28 cellular contexts compared by ENCODE assay signal in genomic region chr4:19002170-19002569, GRCh38.
"Had no signal": no experiment of that assay in that cellular context is flagged by ENCODE, and none has a peak within 500 bp of the region (broad histone marks: within the 10 kb centered on the region; RNA-seq: fewer than 3 reads in every experiment).

No MANE protein-coding gene starts in this region.

- H3K4me3 ChIP-seq: gastrocnemius medialis, hepatocyte, spleen, suprapubic skin, tibial artery had no signal

- H3K27me3 ChIP-seq: gastrocnemius medialis, hepatocyte, spleen, suprapubic skin, tibial artery had no signal

- H2AFZ ChIP-seq: hepatocyte, parathyroid adenoma had no signal

- FAIRE-seq: kidney had no signal

- DNase-seq: activated CD4-positive, alpha-beta memory T cell treated with anti-CD3 and anti-CD28 coated beads, Interleukin-2, amount 10 ng/mL, durations not matched to agents 7 days and 5 days; activated CD4-positive, alpha-beta T cell treated with anti-CD3 and anti-CD28 coated beads, Interleukin-2, amount 10 ng/mL, durations not matched to agents 7 days and 5 days; activated CD8-positive, alpha-beta memory T cell treated with anti-CD3 and anti-CD28 coated beads, Interleukin-2, amount 50 U/mL, for 48 hours; activated naive CD8-positive, alpha-beta T cell treated with anti-CD3 and anti-CD28 coated beads, Interleukin-2, amount 50 U/mL, for 24 hours; activated T-cell treated with anti-CD3 and anti-CD28 coated beads, Interleukin-2, amount 50 U/mL, for 24 hours; amygdala; caudate nucleus; cortex of kidney; effector memory CD8-positive, alpha-beta T cell; erythroblast; gastrocnemius medialis; kidney; left colon; mammary epithelial cell; naive B cell; occipital lobe; right cardiac atrium; spleen; stimulated activated naive CD4-positive, alpha-beta T cell; tibial artery had no signal

- H3K27ac ChIP-seq: gastrocnemius medialis, hepatocyte, parathyroid adenoma, spleen, suprapubic skin, tibial artery, VCaP had no signal

- H3K4me1 Mint-ChIP-seq: activated CD4-positive, alpha-beta memory T cell treated with anti-CD3 and anti-CD28 coated beads, Interleukin-2, amount 10 ng/mL, durations not matched to agents 7 days and 5 days; activated CD4-positive, alpha-beta T cell treated with anti-CD3 and anti-CD28 coated beads, Interleukin-2, amount 10 ng/mL, durations not matched to agents 7 days and 5 days; activated naive CD4-positive, alpha-beta T cell treated with anti-CD3 and anti-CD28 coated beads, Interleukin-2, amount 50 U/mL, for 24 hours; activated naive CD8-positive, alpha-beta T cell treated with anti-CD3 and anti-CD28 coated beads, Interleukin-2, amount 50 U/mL, for 24 hours; activated T-helper 17 cell treated with anti-CD3 and anti-CD28 coated beads, Interleukin-2, amount 50 U/mL, for 72 hours; naive B cell had no signal

- H3K9ac ChIP-seq: parathyroid adenoma had no signal

- H3K36me3 ChIP-seq: gastrocnemius medialis, spleen, suprapubic skin, tibial artery had no signal

- H3K4me2 ChIP-seq: hepatocyte had no signal

- H3K36me3 Mint-ChIP-seq: activated naive CD4-positive, alpha-beta T cell treated with anti-CD3 and anti-CD28 coated beads, Interleukin-2, amount 50 U/mL, for 24 hours; naive B cell had no signal

- H3K27me3 Mint-ChIP-seq: activated CD4-positive, alpha-beta memory T cell treated with anti-CD3 and anti-CD28 coated beads, Interleukin-2, amount 10 ng/mL, durations not matched to agents 7 days and 5 days; activated CD4-positive, alpha-beta T cell treated with anti-CD3 and anti-CD28 coated beads, Interleukin-2, amount 10 ng/mL, durations not matched to agents 7 days and 5 days; activated naive CD4-positive, alpha-beta T cell treated with anti-CD3 and anti-CD28 coated beads, Interleukin-2, amount 50 U/mL, for 24 hours; activated naive CD8-positive, alpha-beta T cell treated with anti-CD3 and anti-CD28 coated beads, Interleukin-2, amount 50 U/mL, for 24 hours; activated T-cell treated with anti-CD3 and anti-CD28 coated beads, Interleukin-2, amount 50 U/mL, for 24 hours; activated T-helper 17 cell treated with anti-CD3 and anti-CD28 coated beads, Interleukin-2, amount 50 U/mL, for 72 hours; effector memory CD8-positive, alpha-beta T cell; naive B cell had no signal

- H3K4me1 ChIP-seq: gastrocnemius medialis, parathyroid adenoma, spleen, suprapubic skin, tibial artery had no signal

- H3K4me3 Mint-ChIP-seq: activated CD4-positive, alpha-beta memory T cell treated with anti-CD3 and anti-CD28 coated beads, Interleukin-2, amount 10 ng/mL, durations not matched to agents 7 days and 5 days; activated CD4-positive, alpha-beta T cell treated with anti-CD3 and anti-CD28 coated beads, Interleukin-2, amount 10 ng/mL, durations not matched to agents 7 days and 5 days; activated naive CD4-positive, alpha-beta T cell treated with anti-CD3 and anti-CD28 coated beads, Interleukin-2, amount 50 U/mL, for 24 hours; activated naive CD8-positive, alpha-beta T cell treated with anti-CD3 and anti-CD28 coated beads, Interleukin-2, amount 50 U/mL, for 24 hours; activated T-cell treated with anti-CD3 and anti-CD28 coated beads, Interleukin-2, amount 50 U/mL, for 24 hours; activated T-helper 17 cell treated with anti-CD3 and anti-CD28 coated beads, Interleukin-2, amount 50 U/mL, for 72 hours; effector memory CD8-positive, alpha-beta T cell; mesothelial cell of epicardium; naive B cell had no signal

- H3K9me3 ChIP-seq: gastrocnemius medialis, tibial artery had no signal

- H3K27ac Mint-ChIP-seq: activated CD4-positive, alpha-beta memory T cell treated with anti-CD3 and anti-CD28 coated beads, Interleukin-2, amount 10 ng/mL, durations not matched to agents 7 days and 5 days; activated CD4-positive, alpha-beta T cell treated with anti-CD3 and anti-CD28 coated beads, Interleukin-2, amount 10 ng/mL, durations not matched to agents 7 days and 5 days; activated naive CD4-positive, alpha-beta T cell treated with anti-CD3 and anti-CD28 coated beads, Interleukin-2, amount 50 U/mL, for 24 hours; activated naive CD8-positive, alpha-beta T cell treated with anti-CD3 and anti-CD28 coated beads, Interleukin-2, amount 50 U/mL, for 24 hours; activated T-cell treated with anti-CD3 and anti-CD28 coated beads, Interleukin-2, amount 50 U/mL, for 24 hours; activated T-helper 17 cell treated with anti-CD3 and anti-CD28 coated beads, Interleukin-2, amount 50 U/mL, for 72 hours; effector memory CD8-positive, alpha-beta T cell had no signal

- ATAC-seq: activated CD4-positive, CD25-positive, alpha-beta regulatory T cell treated with anti-CD3 and anti-CD28 coated beads, Interleukin-2, amount 50 U/mL, for 24 hours; activated naive CD8-positive, alpha-beta T cell treated with anti-CD3 and anti-CD28 coated beads, Interleukin-2, amount 50 U/mL, for 24 hours; activated T-helper 17 cell treated with anti-CD3 and anti-CD28 coated beads, Interleukin-2, amount 50 U/mL, for 72 hours; effector memory CD8-positive, alpha-beta T cell; gastrocnemius medialis; left colon; right cardiac atrium had no signal
